ENCODE assay signal across 22 cellular contexts in genomic region chr6:129032602-129033001, GRCh38.
DNase-seq lines count a peak whose midpoint lies in the region; ATAC-seq and TF ChIP-seq lines count a peak whose summit lies in the region.
"Had no signal": no experiment of that assay in that cellular context is flagged by ENCODE, and none has a peak within 500 bp of the region (broad histone marks: within the 10 kb centered on the region; RNA-seq: fewer than 3 reads in every experiment).

No MANE protein-coding gene starts in this region.

- H2BK15ac ChIP-seq in mesendoderm (replicated peaks; ENCODE audit: low read depth) = no peak overlapping the region

- no peak overlapping the region for H3K23ac ChIP-seq in mesendoderm (ENCODE audit: low read length)

- CTCF ChIA-PET in SK-N-SH (lab: Yijun Ruan, JAX) = no interaction called here

- H4K8ac ChIP-seq in mesendoderm (ENCODE audit: low read depth, low read length) = no peak overlapping the region

- H3K4ac ChIP-seq in mesendoderm (ENCODE audit: low read depth, low read length) = no peak overlapping the region

- intact Hi-C loops in transverse colon (cut with DNase I; ENCODE audit: low total_unique reads) = no loop called here
- intact Hi-C loops in posterior cingulate gyrus (cut with DNase I) = no loop called here

- H3K4me1 ChIP-seq in SK-N-SH (ENCODE audit: control insufficient read depth in 1 of 2, insufficient read depth in 2 of 2, low read depth in 1 of 2, low read length in 1 of 2) (no peaks in the 10 kb centered on the region), mesendoderm (ENCODE audit: control insufficient read depth, low read depth, low read length) (no peaks in the 10 kb centered on the region), transverse colon (no peaks in the 10 kb centered on the region)

- TF ChIP-seq POLR2A in transverse colon (IDR thresholded peaks at IDR 0.05) = no peak

- no peaks in the 10 kb centered on the region for H3K36me3 ChIP-seq in SK-N-SH (replicated peaks in 1 of 2; ENCODE audit: control insufficient read depth in 1 of 2, insufficient read depth in 2 of 2, low read length in 1 of 2)
- H3K36me3 ChIP-seq in mesendoderm (ENCODE audit: control insufficient read depth, insufficient read depth, low read length) = no peaks in the 10 kb centered on the region
- no peaks in the 10 kb centered on the region for H3K36me3 ChIP-seq in transverse colon

- H3K79me2 ChIP-seq in SK-N-SH (ENCODE audit: insufficient read depth) (no peaks in the 10 kb centered on the region), mesendoderm (ENCODE audit: control insufficient read depth, insufficient read depth, low read length) (no peaks in the 10 kb centered on the region)

- no peak for ATAC-seq in SK-N-SH treated with all-trans-retinoic acid at 6 μM for 48 hours
- ATAC-seq: stimulated activated naive CD8-positive, alpha-beta T cell treated with anti-CD3 and anti-CD28 coated beads, Interleukin-15, amount 100 ng/mL, for 72 hours; T-cell had no signal

- no peak for TF ChIP-seq CTCF in SK-N-SH (IDR thresholded peaks at IDR 0.05)
- no peak for TF ChIP-seq CTCF in fibroblast of the aortic adventitia (IDR thresholded peaks at IDR 0.05; ENCODE audit: insufficient read depth, low read length)
- no peak for TF ChIP-seq CTCF in transverse colon (IDR thresholded peaks at IDR 0.05)

- TF ChIP-seq RAD21 in SK-N-SH (IDR thresholded peaks at IDR 0.05; ENCODE audit: low read length) = no peak

- no peak overlapping the region for H3K27ac ChIP-seq in SK-N-SH (ENCODE audit: low read depth in 2 of 2, low read length in 1 of 2)
- no peak overlapping the region for H3K27ac ChIP-seq in mesendoderm (ENCODE audit: low read depth, low read length)
- H3K27ac ChIP-seq in transverse colon = peak overlapping the region in 3 of 4 donors; percentile 28 to 37 (median 31)
- H3K27ac ChIP-seq: 22Rv1, PC-9 had no signal

- H2BK120ac ChIP-seq in mesendoderm (ENCODE audit: low read depth, low read length) = no peak overlapping the region

- no peaks in the 10 kb centered on the region for H3K9me2 ChIP-seq in SK-N-SH

- DNase-seq in SK-N-SH (no peak), fibroblast of the aortic adventitia (ENCODE audit: low read depth) (peak; percentile 52), mesendoderm (no peak), transverse colon (no peak), posterior cingulate gyrus (no peak), nucleus accumbens (lab: John Stamatoyannopoulos, UW) (no peak)
- no peak for DNase-seq in activated naive CD4-positive, alpha-beta T cell treated with Interleukin-2 at 50 U/mL for 16 hours
- DNase-seq: activated CD4-positive, alpha-beta T cell treated with anti-CD3 and anti-CD28 coated beads, Interleukin-2, amount 50 U/mL, for 48 hours; activated naive CD8-positive, alpha-beta T cell treated with anti-CD3 and anti-CD28 coated beads, Interleukin-2, amount 10 ng/mL, durations not matched to agents 7 days and 5 days; cerebellar nuclear complex; GDM1; Karpas-422; MV-4-11; naive B cell; NCI-H146; NK-92 treated with Interleukin-12 subunit alpha and Interleukin-12 subunit beta, amount 100 ng/mL, for 24 hours; occipital lobe; PC-9; stimulated activated naive CD8-positive, alpha-beta T cell treated with anti-CD3 and anti-CD28 coated beads, Interleukin-15, amount 100 ng/mL, for 72 hours; T-cell had no signal

- no peak overlapping the region for H2AK5ac ChIP-seq in mesendoderm (ENCODE audit: low read length)

- H2BK5ac ChIP-seq in mesendoderm (ENCODE audit: low read length) = no peak overlapping the region

- no peak overlapping the region for H4K5ac ChIP-seq in mesendoderm (ENCODE audit: low read length)

- peak overlapping the region; percentile 58; the same call in 1 of the 2 replicates for H2AFZ ChIP-seq in SK-N-SH (ENCODE audit: low read depth)
- H2AFZ ChIP-seq: PC-9 had no signal

- H3K9me3 ChIP-seq in SK-N-SH (no peaks in the 10 kb centered on the region), transverse colon (no peaks in the 10 kb centered on the region)

- in situ Hi-C loops in transverse colon (cut with MboI; ENCODE audit: low pct_ligation_motif_present in 1 of 4, low pct_unique_long_range_greater_than_20kb in 1 of 4, low sequenced_read_pairs in 3 of 4) = no loop called here

- 4% methylated on average over 6 of the region's 6 CpGs for WGBS in SK-N-SH (ENCODE audit: low lambda C conversion rate)
- WGBS in mesendoderm (ENCODE audit: extremely low coverage, insufficient coverage, low lambda C conversion rate) = no CpG with 5 or more reads among the region's 6 CpGs
- 60 to 77% methylated on average over 1 to 6 of the region's 6 CpGs for WGBS in transverse colon (ENCODE audit: low coverage in 1 of 2), 2 donors

- no peak for TF ChIP-seq EP300 in SK-N-SH (IDR thresholded peaks at IDR 0.05; ENCODE audit: borderline replicate concordance in 1 of 2, low read depth in 1 of 2, low read length in 1 of 2)
- no peak for TF ChIP-seq EP300 in transverse colon (IDR thresholded peaks at IDR 0.05; ENCODE audit: low read depth)

- no peak overlapping the region for H3K56ac ChIP-seq in mesendoderm (ENCODE audit: low read length)

- no peak overlapping the region for H3K4me3 ChIP-seq in SK-N-SH (ENCODE audit: low read depth in 2 of 2, low read length in 1 of 2)
- no peak overlapping the region for H3K4me3 ChIP-seq in fibroblast of the aortic adventitia (ENCODE audit: low read depth, low read length)
- H3K4me3 ChIP-seq in mesendoderm (ENCODE audit: low read length) = no peak overlapping the region
- no peak overlapping the region for H3K4me3 ChIP-seq in transverse colon
- H3K4me3 ChIP-seq: PC-9 had no signal

- POLR2A ChIA-PET in SK-N-SH (lab: Yijun Ruan, JAX) = no interaction called here

- H3K4me2 ChIP-seq in SK-N-SH (no peak overlapping the region), mesendoderm (ENCODE audit: low read length) (no peak overlapping the region)
- H3K4me2 ChIP-seq: PC-9 had no signal

- no peaks in the 10 kb centered on the region for H3K79me1 ChIP-seq in mesendoderm (ENCODE audit: low read length)

- no peaks in the 10 kb centered on the region for H3K27me3 ChIP-seq in SK-N-SH (ENCODE audit: insufficient read depth)
- H3K27me3 ChIP-seq in mesendoderm (ENCODE audit: insufficient read depth, low read length, poor library complexity) = no peaks in the 10 kb centered on the region
- no peaks in the 10 kb centered on the region for H3K27me3 ChIP-seq in transverse colon

- H3K18ac ChIP-seq in mesendoderm (ENCODE audit: low read length) = peak overlapping the region; percentile 39

- H4K20me1 ChIP-seq in SK-N-SH (ENCODE audit: insufficient read depth) = no peaks in the 10 kb centered on the region

- H3F3A ChIP-seq in SK-N-SH (replicated peaks; ENCODE audit: insufficient read depth) = no peaks in the 10 kb centered on the region

- H3K9ac ChIP-seq in SK-N-SH (no peak overlapping the region), mesendoderm (ENCODE audit: low read length) (no peak overlapping the region)

TF ChIP-seq in SK-N-SH, 30 proteins besides CTCF, POLR2A, EP300 and RAD21:
- no peak for TF ChIP-seq GATA2 (CRISPR knock-in tag; IDR thresholded peaks at IDR 0.05)
- no peak for TF ChIP-seq MAX (IDR thresholded peaks at IDR 0.05; ENCODE audit: low read depth)
- no peak for TF ChIP-seq USF1 (IDR thresholded peaks at IDR 0.05; ENCODE audit: borderline replicate concordance, low read depth)
- no peak for TF ChIP-seq NRF1 (IDR thresholded peaks at IDR 0.05; ENCODE audit: low read depth, low read length)

TF ChIP-seq in SK-N-SH treated with all-trans-retinoic acid at 6 μM for 48 hours, 23 proteins besides CTCF, POLR2A, EP300 and RAD21 (continues in another document):
- TF ChIP-seq PPARA (CRISPR knock-in tag; IDR thresholded peaks at IDR 0.05; ENCODE audit: borderline replicate concordance) (no peak), ZNF565 (CRISPR knock-in tag; conservative IDR thresholded peaks at IDR 0.05; ENCODE audit: low read depth) (no peak), TCF4 (CRISPR knock-in tag; IDR thresholded peaks at IDR 0.05; ENCODE audit: borderline replicate concordance) (no peak), ZC3H10 (CRISPR knock-in tag; IDR thresholded peaks at IDR 0.05) (no peak), POU6F1 (CRISPR knock-in tag; IDR thresholded peaks at IDR 0.05; ENCODE audit: borderline replicate concordance, low read depth) (no peak), TSHZ2 (CRISPR knock-in tag; IDR thresholded peaks at IDR 0.05) (no peak)

Comparison
In these comparisons a context has a peak if more than half of its experiments do, and no peak if none do; other contexts are left out.
1. H3K27ac ChIP-seq: peak in transverse colon (3 of 4); none in SK-N-SH (0 of 2) and mesendoderm (single experiment).